ENCODE assay signal across 8 cellular contexts in the genomic region with DNA sequence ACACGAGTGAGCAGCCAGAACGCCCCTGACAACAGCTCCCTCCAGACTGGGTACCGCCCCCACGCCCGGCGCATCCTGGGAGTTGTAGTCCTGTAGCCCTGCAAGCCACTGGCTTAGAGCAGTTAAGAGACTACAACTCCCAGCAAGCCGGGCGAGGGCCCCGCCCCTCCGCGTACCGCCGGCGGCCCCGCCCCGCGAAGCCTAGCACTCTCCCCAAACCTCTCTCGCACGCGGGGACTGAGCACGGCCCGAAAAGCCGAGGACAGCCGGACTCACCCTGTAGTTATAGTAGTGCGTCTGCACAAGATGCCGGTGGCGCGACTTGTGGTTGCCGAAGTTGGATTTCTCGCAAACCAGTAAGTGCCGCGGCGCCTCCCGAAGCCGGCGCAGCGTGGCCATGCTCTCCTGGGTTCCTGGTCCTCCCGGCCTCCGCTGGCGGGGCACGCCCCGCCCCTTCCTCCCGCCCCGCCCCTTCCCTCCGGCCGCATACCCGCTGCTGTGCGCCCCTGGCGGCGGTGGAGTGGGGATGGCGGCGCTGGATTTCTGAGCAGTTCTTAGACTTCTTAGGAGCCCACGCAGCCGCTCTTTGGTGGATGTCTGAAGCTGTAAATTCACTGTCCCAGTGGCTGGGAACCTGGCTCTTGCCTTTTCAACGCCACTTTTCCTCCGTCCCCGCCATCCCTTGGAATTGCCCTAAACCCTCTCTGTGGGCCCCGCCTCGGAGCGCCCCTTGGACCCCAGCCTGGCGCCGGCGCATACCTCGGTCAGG. TPM values are rescaled to one million over a fixed set of nuclear protein-coding genes. Genes with fewer than 3 reads are reported as not detected.
DNase-seq lines count a peak whose midpoint lies in the region; ATAC-seq and TF ChIP-seq lines count a peak whose summit lies in the region.

RPP40 (minus strand) TSS at position 434 of the 769 bp plus-strand sequence; CDS start at position 399, 35 bp downstream.

- H3K36me3 ChIP-seq in HAP-1 (replicated peaks) (peaks cover 7% of the 10 kb centered on the region), MG63 (peaks cover 3% of the 10 kb centered on the region; the same call in 1 of the 2 replicates), neuron (ENCODE audit: insufficient read depth, low read length) (peaks cover 4% of the 10 kb centered on the region), subcutaneous abdominal adipose tissue (ENCODE audit: control insufficient read depth in 5 of 5, insufficient read depth in 5 of 5, low read length in 5 of 5) (peaks cover 0 to 14% (median 11%) of the 10 kb centered on the region in 5 donors)

- in situ Hi-C loops in HAP-1 (cut with MboI; ENCODE audit: low sequenced_read_pairs): no loop called here

- ATAC-seq in foreskin keratinocyte: peak; percentile 96

- no peaks in the 10 kb centered on the region for H3K27me3 ChIP-seq in HAP-1 (ENCODE audit: low read depth)
- no peaks in the 10 kb centered on the region for H3K27me3 ChIP-seq in MG63
- no peaks in the 10 kb centered on the region for H3K27me3 ChIP-seq in foreskin keratinocyte
- H3K27me3 ChIP-seq in neuron (ENCODE audit: insufficient read depth, low read length): no peaks in the 10 kb centered on the region
- no peaks in the 10 kb centered on the region for H3K27me3 ChIP-seq in subcutaneous abdominal adipose tissue (ENCODE audit: control insufficient read depth in 5 of 5, insufficient read depth in 4 of 5, low read length in 5 of 5)

- H3K9me3 ChIP-seq in HAP-1: no peaks in the 10 kb centered on the region
- no peaks in the 10 kb centered on the region for H3K9me3 ChIP-seq in MG63
- no peaks in the 10 kb centered on the region for H3K9me3 ChIP-seq in neuron (ENCODE audit: low read length)
- H3K9me3 ChIP-seq in subcutaneous abdominal adipose tissue (ENCODE audit: control insufficient read depth in 5 of 5, low read length in 5 of 5): no peaks in the 10 kb centered on the region

- DNase-seq in GDM1 (lab: John Stamatoyannopoulos, UW): peak; percentile 95
- DNase-seq in HAP-1 (ENCODE audit: low spot score in 2 of 2): peak; percentile 92 to 99
- DNase-seq in MG63: peak; percentile 96
- peak; percentile 91 for DNase-seq in SHP77 treated with DMSO at 0.1 percent for 48 hours (lab: John Stamatoyannopoulos, UW)
- peak; percentile 98 for DNase-seq in activated gamma-delta T cell treated with anti-CD3 and anti-CD28 coated beads, Interleukin-2, amount 50 U/mL, for 16 hours (ENCODE audit: low read depth)
- DNase-seq in foreskin keratinocyte: peak; percentile 92 to 95

- H3K4me3 ChIP-seq in HAP-1 (peak within 1 kb of the TSS; percentile 48), MG63 (peak within 1 kb of the TSS; percentile 66), neuron (ENCODE audit: low read length) (peak within 1 kb of the TSS; percentile 70), subcutaneous abdominal adipose tissue (ENCODE audit: low read depth in 1 of 5, low read length in 5 of 5) (peak within 1 kb of the TSS; percentile 79 to 92 (median 86))

- H3K27ac ChIP-seq in foreskin keratinocyte (peak within 1 kb of the TSS; percentile 52), subcutaneous abdominal adipose tissue (ENCODE audit: low read depth, low read length) (peak within 1 kb of the TSS; percentile 87)

- H3K9ac ChIP-seq in subcutaneous abdominal adipose tissue (ENCODE audit: low read length in 5 of 5): peak within 1 kb of the TSS; percentile 4 to 88 (median 76)

- H3K4me1 ChIP-seq in HAP-1 (peaks cover 4% of the 10 kb centered on the region; the same call in 1 of the 2 replicates), foreskin keratinocyte (no peaks in the 10 kb centered on the region), neuron (ENCODE audit: insufficient read depth, low read length) (peaks cover 3% of the 10 kb centered on the region), subcutaneous abdominal adipose tissue (ENCODE audit: control insufficient read depth in 5 of 5, insufficient read depth in 5 of 5, low read length in 5 of 5) (peaks cover 0 to 12% (median 11%) of the 10 kb centered on the region in 5 donors)

- TF ChIP-seq CTCF in foreskin keratinocyte (conservative IDR thresholded peaks at IDR 0.05): peak; percentile 92

- H2AFZ ChIP-seq in neuron (ENCODE audit: low read depth, low read length): peak within 1 kb of the TSS; percentile 63

RNA-seq across cellular contexts. Expression of gene RPP40, which starts in this region (rescaled TPM):
- 24.2 and 46.7 TPM in 2 replicates for total RNA-seq in MG63 (2014; rRNA removed; shearing (Covaris generic); ENCODE audit: low replicate concordance)
- total RNA-seq in foreskin keratinocyte: 12.6 and 12.9 TPM in 2 replicates
- 13.5 and 15.4 TPM in 2 replicates for polyA plus RNA-seq in foreskin keratinocyte

Comparison
In these comparisons a context has a peak if more than half of its experiments do, and no peak if none do; other contexts are left out.
1. Peak in every context shown above with its lines: DNase-seq, ATAC-seq, H3K4me3 ChIP-seq and H3K27ac ChIP-seq.